ENCODE assay signal across 9 cellular contexts in genomic region chr2:54103454-54104314, GRCh38. TPM values are rescaled to one million over a fixed set of nuclear protein-coding genes. Genes with fewer than 3 reads are reported as not detected.
A peak's percentile ranks its signal among the peaks of the same experiment; 100 is the strongest.
DNase-seq lines count a peak whose midpoint lies in the region; ATAC-seq and TF ChIP-seq lines count a peak whose summit lies in the region.
"Had no signal": no experiment of that assay in that cellular context is flagged by ENCODE, and none has a peak within 500 bp of the region (broad histone marks: within the 10 kb centered on the region; RNA-seq: fewer than 3 reads in every experiment).

No MANE protein-coding gene starts in this region.

- DNase-seq in Right ventricle myocardium superior (no peak), cardiac septum (ENCODE audit: low spot score) (no peak), RWPE2 (ENCODE audit: low spot score) (peak; percentile 81), cardiac fibroblast (ENCODE audit: low read depth in 2 of 2) (peak; percentile 76 to 87), lung microvascular endothelial cell (ENCODE audit: low read depth in 2 of 2) (peak; percentile 80 to 92), DMS79 (lab: John Stamatoyannopoulos, UW) (no peak)

- no peaks in the 10 kb centered on the region for H3K27me3 ChIP-seq in RWPE2 (ENCODE audit: insufficient read depth, poor library complexity, severe bottlenecking)
- H3K27me3 ChIP-seq: suprapubic skin had no signal

- intact Hi-C loops in Right ventricle myocardium superior (cut with DNase I) (loop anchor here (10.0 kb wide), 1 partner anchor 731 kb away; no protein-coding TSS in a partner anchor), cardiac septum (cut with DNase I) (loop anchor here (10.0 kb wide), 1 partner anchor 731 kb away; no protein-coding TSS in a partner anchor)

- no peak for TF ChIP-seq CTCF in RWPE2 (IDR thresholded peaks at IDR 0.05; ENCODE audit: poor library complexity, severe bottlenecking)
- TF ChIP-seq CTCF in cardiac fibroblast (IDR thresholded peaks at IDR 0.05; ENCODE audit: low read depth, low read length) = no peak

- no peaks in the 10 kb centered on the region for H3K36me3 ChIP-seq in RWPE2 (ENCODE audit: low read depth)
- H3K36me3 ChIP-seq: suprapubic skin had no signal

- H3K27ac ChIP-seq in RWPE2 (ENCODE audit: poor library complexity, severe bottlenecking) = peak overlapping the region; percentile 20
- H3K27ac ChIP-seq: suprapubic skin had no signal

- H3K4me1 ChIP-seq in RWPE2 (ENCODE audit: insufficient read depth, poor library complexity, severe bottlenecking) = peaks cover 20% of the 10 kb centered on the region

- no peak overlapping the region for H3K4me3 ChIP-seq in RWPE2 (ENCODE audit: severe bottlenecking)
- H3K4me3 ChIP-seq in cardiac fibroblast (replicated peaks in 1 of 2; ENCODE audit: low read depth in 2 of 2, low read length in 2 of 2) = no peak overlapping the region
- H3K4me3 ChIP-seq: suprapubic skin had no signal

- H3K9me3 ChIP-seq in RWPE2 (ENCODE audit: severe bottlenecking) = no peaks in the 10 kb centered on the region
- H3K9me3 ChIP-seq: suprapubic skin had no signal

- ATAC-seq in Right ventricle myocardium superior (ENCODE audit: poor library complexity) = peak; percentile 64
- ATAC-seq in HG03103 (IDR thresholded peaks at IDR 0.05; ENCODE audit: low read depth, unreplicated experiment) = peak; percentile 41
- ATAC-seq in RWPE2 (ENCODE audit: low read depth) = peak; percentile 99
- no peak for ATAC-seq in GM19455 (IDR thresholded peaks at IDR 0.05; ENCODE audit: unreplicated experiment)

RNA-seq across cellular contexts. Expression of gene ACYP2, which starts 11.7 kb away (rescaled TPM):
- total RNA-seq in Right ventricle myocardium superior (64.2 TPM), cardiac septum (86.1 TPM), lung microvascular endothelial cell (5.0 and 8.7 TPM in 2 replicates)

Comparison
In these comparisons a context has a peak if more than half of its experiments do, and no peak if none do; other contexts are left out.
1. DNase-seq: peak in RWPE2 (single experiment), cardiac fibroblast (2 of 2) and lung microvascular endothelial cell (2 of 2); none in Right ventricle myocardium superior (single experiment), cardiac septum (single experiment) and DMS79 (single experiment).